Comparison of ENCODE assay signal across 9 cellular contexts in genomic region chr1:196148367-196148970, GRCh38.
DNase-seq lines count a peak whose midpoint lies in the region; ATAC-seq and TF ChIP-seq lines count a peak whose summit lies in the region.
"Had no signal": no experiment of that assay in that cellular context is flagged by ENCODE, and none has a peak within 500 bp of the region (broad histone marks: within the 10 kb centered on the region; RNA-seq: fewer than 3 reads in every experiment).

No MANE protein-coding gene starts in this region.

- H3K4me3 ChIP-seq in right atrium auricular region: no peak overlapping the region
- H3K4me3 ChIP-seq in Peyer's patch: no peak overlapping the region
- H3K4me3 ChIP-seq in fibroblast of mammary gland (ENCODE audit: control insufficient read depth, low read depth, low read length): no peak overlapping the region

- H3K9me3 ChIP-seq in right atrium auricular region (no peaks in the 10 kb centered on the region), Peyer's patch (no peaks in the 10 kb centered on the region)

- H3K27me3 ChIP-seq in right atrium auricular region (no peaks in the 10 kb centered on the region), Peyer's patch (no peaks in the 10 kb centered on the region)

- H3K27ac ChIP-seq in right atrium auricular region (no peak overlapping the region), Peyer's patch (no peak overlapping the region)

- TF ChIP-seq CTCF in right atrium auricular region (IDR thresholded peaks at IDR 0.05) (peak; percentile 50 to 75), Peyer's patch (IDR thresholded peaks at IDR 0.05) (peak in 5 of 6 experiments; percentile 16 to 58 (median 54)), fibroblast of mammary gland (conservative IDR thresholded peaks at IDR 0.05; ENCODE audit: control insufficient read depth, insufficient read depth, low read depth, low read length) (peak; percentile 49)

- intact Hi-C loops in left cardiac atrium (cut with DNase I): loop anchor here (5.0 to 10.0 kb wide), 2 partner anchors 164 to 516 kb away; no protein-coding TSS in a partner anchor

- H3K27ac Mint-ChIP-seq in stimulated activated naive B cell treated with anti-CD40 and anti-IgM and Interleukin-4, amounts not matched to agents 10 μg/mL and 1 μg/mL and 100 μg/mL, for 72 hours: no peak overlapping the region
- H3K27ac Mint-ChIP-seq: stimulated activated naive CD8-positive, alpha-beta T cell treated with anti-CD3 and anti-CD28 coated beads, Interleukin-15, Interleukin-2, amounts not matched to agents 100 ng/mL and 50 ng/mL, for 24 hours had no signal

- DNase-seq in right atrium auricular region (ENCODE audit: low spot score) (no peak), left cardiac atrium (no peak), Peyer's patch (no peak), fibroblast of mammary gland (ENCODE audit: low read depth) (peak; percentile 62), DMS79 treated with DMSO at 0.1 percent for 48 hours (lab: John Stamatoyannopoulos, UW) (no peak)
- no peak for DNase-seq in stimulated activated naive B cell treated with anti-CD40 and anti-IgM and Interleukin-4, amounts not matched to agents 10 μg/mL and 1 μg/mL and 100 μg/mL, for 72 hours

- H3K9me3 Mint-ChIP-seq in stimulated activated naive B cell treated with anti-CD40 and anti-IgM and Interleukin-4, amounts not matched to agents 10 μg/mL and 1 μg/mL and 100 μg/mL, for 72 hours: no peaks in the 10 kb centered on the region
- H3K9me3 Mint-ChIP-seq: stimulated activated naive CD8-positive, alpha-beta T cell treated with anti-CD3 and anti-CD28 coated beads, Interleukin-15, Interleukin-2, amounts not matched to agents 100 ng/mL and 50 ng/mL, for 24 hours had no signal

- ATAC-seq in left cardiac atrium (no peak), HG03469 (IDR thresholded peaks at IDR 0.05; ENCODE audit: unreplicated experiment) (peak; percentile 51), GM21825 (IDR thresholded peaks at IDR 0.05; ENCODE audit: unreplicated experiment) (no peak)
- ATAC-seq in stimulated activated naive B cell treated with anti-CD40 and anti-IgM and Interleukin-4, amounts not matched to agents 10 μg/mL and 1 μg/mL and 100 μg/mL, for 72 hours (replicated peaks): peak; percentile 36 to 54

- no peak for TF ChIP-seq POLR2A in Peyer's patch (IDR thresholded peaks at IDR 0.05)

- H3K36me3 ChIP-seq in right atrium auricular region: no peaks in the 10 kb centered on the region
- no peaks in the 10 kb centered on the region for H3K36me3 ChIP-seq in Peyer's patch

- H3K27me3 Mint-ChIP-seq in stimulated activated naive B cell treated with anti-CD40 and anti-IgM and Interleukin-4, amounts not matched to agents 10 μg/mL and 1 μg/mL and 100 μg/mL, for 72 hours: no peaks in the 10 kb centered on the region
- H3K27me3 Mint-ChIP-seq: stimulated activated naive CD8-positive, alpha-beta T cell treated with anti-CD3 and anti-CD28 coated beads, Interleukin-15, Interleukin-2, amounts not matched to agents 100 ng/mL and 50 ng/mL, for 24 hours had no signal

- no peaks in the 10 kb centered on the region for H3K4me1 ChIP-seq in right atrium auricular region
- H3K4me1 ChIP-seq in Peyer's patch: no peaks in the 10 kb centered on the region

- no peaks in the 10 kb centered on the region for H3K36me3 Mint-ChIP-seq in stimulated activated naive B cell treated with anti-CD40 and anti-IgM and Interleukin-4, amounts not matched to agents 10 μg/mL and 1 μg/mL and 100 μg/mL, for 72 hours

- H3K4me1 Mint-ChIP-seq in stimulated activated naive B cell treated with anti-CD40 and anti-IgM and Interleukin-4, amounts not matched to agents 10 μg/mL and 1 μg/mL and 100 μg/mL, for 72 hours: no peaks in the 10 kb centered on the region

- no peak overlapping the region for H3K4me3 Mint-ChIP-seq in stimulated activated naive B cell treated with anti-CD40 and anti-IgM and Interleukin-4, amounts not matched to agents 10 μg/mL and 1 μg/mL and 100 μg/mL, for 72 hours
- H3K4me3 Mint-ChIP-seq: stimulated activated naive CD8-positive, alpha-beta T cell treated with anti-CD3 and anti-CD28 coated beads, Interleukin-15, Interleukin-2, amounts not matched to agents 100 ng/mL and 50 ng/mL, for 24 hours had no signal

Comparison
In these comparisons a context has a peak if more than half of its experiments do, and no peak if none do; other contexts are left out.
1. ATAC-seq: peak in HG03469 (single experiment) and stimulated activated naive B cell treated with anti-CD40 and anti-IgM and Interleukin-4, amounts not matched to agents 10 μg/mL and 1 μg/mL and 100 μg/mL, for 72 hours (2 of 2); none in left cardiac atrium (0 of 2) and GM21825 (single experiment).
2. Peak in every context shown above with its lines, with median percentiles within 50 percentile points of each other: CTCF ChIP-seq.